In genomic region chr6:132400641-132401119, GRCh38 we compare ENCODE assay signal across 1 cellular context.
TF ChIP-seq lines count a peak whose summit lies in the region.

No MANE protein-coding gene starts in this region.

TF ChIP-seq in HCT116, 20 proteins besides CTCF, POLR2A, EP300 and RAD21 (continued from another document):
- TF ChIP-seq, protein P1, sequence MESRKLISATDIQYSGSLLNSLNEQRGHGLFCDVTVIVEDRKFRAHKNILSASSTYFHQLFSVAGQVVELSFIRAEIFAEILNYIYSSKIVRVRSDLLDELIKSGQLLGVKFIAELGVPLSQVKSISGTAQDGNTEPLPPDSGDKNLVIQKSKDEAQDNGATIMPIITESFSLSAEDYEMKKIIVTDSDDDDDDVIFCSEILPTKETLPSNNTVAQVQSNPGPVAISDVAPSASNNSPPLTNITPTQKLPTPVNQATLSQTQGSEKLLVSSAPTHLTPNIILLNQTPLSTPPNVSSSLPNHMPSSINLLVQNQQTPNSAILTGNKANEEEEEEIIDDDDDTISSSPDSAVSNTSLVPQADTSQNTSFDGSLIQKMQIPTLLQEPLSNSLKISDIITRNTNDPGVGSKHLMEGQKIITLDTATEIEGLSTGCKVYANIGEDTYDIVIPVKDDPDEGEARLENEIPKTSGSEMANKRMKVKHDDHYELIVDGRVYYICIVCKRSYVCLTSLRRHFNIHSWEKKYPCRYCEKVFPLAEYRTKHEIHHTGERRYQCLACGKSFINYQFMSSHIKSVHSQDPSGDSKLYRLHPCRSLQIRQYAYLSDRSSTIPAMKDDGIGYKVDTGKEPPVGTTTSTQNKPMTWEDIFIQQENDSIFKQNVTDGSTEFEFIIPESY (IDR thresholded peaks at IDR 0.05; ENCODE audit: extremely low read depth, insufficient replicate concordance, low read length), result no peak
